Comparison of ENCODE assay signal across 9 cellular contexts in the genomic region with DNA sequence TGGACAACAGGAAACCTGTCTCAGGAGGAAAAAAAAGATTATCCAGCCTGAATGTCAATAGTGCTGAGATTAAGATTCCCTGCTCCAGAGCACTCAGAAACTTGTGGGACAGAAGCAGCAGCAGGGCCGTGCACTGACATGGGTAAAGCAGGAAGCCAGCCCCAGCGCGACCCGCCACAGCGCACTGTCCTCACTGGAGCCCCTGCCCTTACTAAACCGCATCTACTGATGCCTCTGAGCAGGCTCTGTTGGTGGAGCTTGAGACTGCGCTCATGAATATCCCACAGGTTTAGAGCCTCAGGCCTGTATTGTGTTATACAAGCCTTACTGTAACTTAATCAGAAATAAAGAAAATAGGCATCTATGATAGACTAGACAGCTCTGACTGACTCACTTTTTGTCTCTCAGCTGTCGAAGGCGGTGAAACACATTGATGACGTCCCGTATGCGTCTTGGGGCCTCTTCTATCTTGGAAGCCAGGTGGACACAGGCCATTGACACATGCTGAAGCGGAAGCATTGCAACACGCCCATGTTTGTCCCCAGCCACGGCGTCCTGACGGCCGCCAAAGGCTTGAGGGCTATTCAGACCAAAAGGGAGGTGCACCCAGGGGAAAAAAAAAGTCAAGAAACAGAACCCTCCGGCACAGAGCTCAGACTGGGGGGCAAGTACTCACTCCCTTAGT. TPM values are rescaled to one million over a fixed set of nuclear protein-coding genes. Genes with fewer than 3 reads are reported as not detected.
DNase-seq lines count a peak whose midpoint lies in the region; ATAC-seq and TF ChIP-seq lines count a peak whose summit lies in the region.
"Had no signal": no experiment of that assay in that cellular context is flagged by ENCODE, and none has a peak within 500 bp of the region (broad histone marks: within the 10 kb centered on the region; RNA-seq: fewer than 3 reads in every experiment).

No MANE protein-coding gene starts in this region.

- ATAC-seq in lower lobe of right lung, result no peak
- ATAC-seq in HG03565 (IDR thresholded peaks at IDR 0.05; ENCODE audit: unreplicated experiment), result no peak

- TF ChIP-seq CTCF in AG04449 (IDR thresholded peaks at IDR 0.05; ENCODE audit: insufficient read depth, low read length, missing control alignments) (no peak), astrocyte of the cerebellum (IDR thresholded peaks at IDR 0.05; ENCODE audit: low read depth, low read length, missing control alignments) (no peak), lower lobe of right lung (IDR thresholded peaks at IDR 0.05) (no peak), GM13976 (IDR thresholded peaks at IDR 0.05; ENCODE audit: borderline replicate concordance, control extremely low read depth, extremely low read depth, insufficient read depth, missing control alignments) (no peak)

- in situ Hi-C loops in astrocyte of the cerebellum (cut with HindIII; ENCODE audit: low sequenced_read_pairs), result no loop called here
- in situ Hi-C loops in GM13976 (cut with MboI; ENCODE audit: low sequenced_read_pairs, unreplicated experiment), result no loop called here

- H3K27me3 ChIP-seq in lower lobe of right lung (ENCODE audit: low read depth), result no peaks in the 10 kb centered on the region

- peak overlapping the region; percentile 97 for H3K4me3 ChIP-seq in AG04449 (ENCODE audit: low read depth, low read length)
- peak overlapping the region; percentile 95 for H3K4me3 ChIP-seq in Jurkat, Clone E6-1 (ENCODE audit: low read length)
- peak overlapping the region; percentile 97 for H3K4me3 ChIP-seq in astrocyte of the cerebellum (ENCODE audit: low read depth, low read length)
- H3K4me3 ChIP-seq in lower lobe of right lung, result peak overlapping the region; percentile 93

- no peaks in the 10 kb centered on the region for H3K9me3 ChIP-seq in lower lobe of right lung
- H3K9me3 ChIP-seq: mucosa of descending colon had no signal

- peaks cover 79% of the 10 kb centered on the region for H3K36me3 ChIP-seq in lower lobe of right lung

- peaks cover 28% of the 10 kb centered on the region for H3K4me1 ChIP-seq in lower lobe of right lung

- DNase-seq in AG04449 (ENCODE audit: low read depth, low spot score), result no peak
- DNase-seq in Jurkat, Clone E6-1 (ENCODE audit: low read depth, low spot score), result no peak
- no peak for DNase-seq in astrocyte of the cerebellum (ENCODE audit: low read depth)
- DNase-seq in lower lobe of right lung, result no peak
- DNase-seq in NCI-H1436 treated with DMSO at 0.1 percent for 48 hours (lab: John Stamatoyannopoulos, UW), result no peak
- DNase-seq in GM13976 (ENCODE audit: low spot score), result no peak
- DNase-seq in COLO829 (ENCODE audit: low spot score), result no peak

- POLR2A ChIA-PET in AG04449 (lab: Yijun Ruan, JAX), result interaction anchor here (2.0 to 8.1 kb wide), 2 partner anchors 10 to 22 kb away, joined by 11 to 36 read pairs; a partner anchor contains a TSS

- CTCF ChIA-PET in AG04449 (lab: Yijun Ruan, JAX), result interaction anchor here (1.6 to 5.9 kb wide), 5 partner anchors 10 to 43 kb away, joined by 7 to 66 read pairs (median 18); a partner anchor contains a TSS

- intact Hi-C loops in lower lobe of right lung (cut with DNase I), result no loop called here

- peak overlapping the region; percentile 90 for H3K27ac ChIP-seq in lower lobe of right lung

RNA-seq across cellular contexts. Expression of a gene that starts 1.2 kb away (rescaled TPM):
- polyA plus RNA-seq in Jurkat, Clone E6-1 (2012; ENCODE audit: insufficient read depth, insufficient read length), result 105 TPM
- total RNA-seq in lower lobe of right lung, result 165 TPM

RNA-seq across cellular contexts. Expression of a gene that starts 9.1 kb away (rescaled TPM):
- polyA plus RNA-seq in Jurkat, Clone E6-1 (2012; ENCODE audit: insufficient read depth, insufficient read length), result 231 TPM
- 79.8 TPM for total RNA-seq in lower lobe of right lung

RNA-seq across cellular contexts. Expression of a gene that starts 23.0 kb away (rescaled TPM):
- 144 TPM for polyA plus RNA-seq in Jurkat, Clone E6-1 (2012; ENCODE audit: insufficient read depth, insufficient read length)
- total RNA-seq in lower lobe of right lung, result 82.4 TPM

RNA-seq across cellular contexts. Expression of a gene that starts 23.1 kb away (rescaled TPM):
- not detected for polyA plus RNA-seq in Jurkat, Clone E6-1 (2012; ENCODE audit: insufficient read depth, insufficient read length)
- 22.3 TPM for total RNA-seq in lower lobe of right lung

RNA-seq across cellular contexts. Expression of a gene that starts 37.5 kb away (rescaled TPM):
- polyA plus RNA-seq in Jurkat, Clone E6-1 (2012; ENCODE audit: insufficient read depth, insufficient read length), result 1.1 TPM
- total RNA-seq in lower lobe of right lung, result 58.7 TPM
